10 cellular contexts compared by ENCODE assay signal in the genomic region with DNA sequence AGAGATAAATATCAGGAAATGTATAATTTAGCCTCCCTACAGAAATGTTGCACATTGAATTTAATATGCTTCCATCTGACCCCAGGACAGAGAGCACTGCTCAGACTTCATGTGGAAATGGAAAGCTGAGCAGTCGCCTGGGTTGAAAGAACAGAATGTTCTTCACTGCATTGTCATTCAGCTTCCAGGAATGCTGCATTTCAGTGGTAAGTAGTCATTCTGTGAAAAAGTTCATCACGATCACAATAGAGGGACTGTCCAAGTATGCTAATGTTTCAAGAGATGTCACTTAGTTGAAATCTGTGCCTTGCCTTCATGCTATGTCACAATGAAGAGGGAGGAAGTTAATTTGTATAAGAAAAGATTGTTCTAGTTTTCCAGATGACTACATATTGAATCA.
DNase-seq lines count a peak whose midpoint lies in the region; ATAC-seq and TF ChIP-seq lines count a peak whose summit lies in the region.
"Had no signal": no experiment of that assay in that cellular context is flagged by ENCODE, and none has a peak within 500 bp of the region (broad histone marks: within the 10 kb centered on the region; RNA-seq: fewer than 3 reads in every experiment).

No MANE protein-coding gene starts in this region.

- DNase-seq in cerebellar cortex (ENCODE audit: low spot score) (peak; percentile 22), omental fat pad (ENCODE audit: low spot score) (no peak), HuH-7.5 (ENCODE audit: low spot score) (no peak), NCI-H2227 (lab: John Stamatoyannopoulos, UW; ENCODE audit: unreplicated experiment) (no peak), NCI-H345 (lab: John Stamatoyannopoulos, UW) (no peak)
- DNase-seq: central memory CD4-positive, alpha-beta T cell had no signal

- no peak for TF ChIP-seq CTCF in omental fat pad (IDR thresholded peaks at IDR 0.05)

- ATAC-seq in GM18868 (IDR thresholded peaks at IDR 0.05; ENCODE audit: unreplicated experiment) (peak; percentile 71), HG03045 (IDR thresholded peaks at IDR 0.05; ENCODE audit: unreplicated experiment) (peak; percentile 63), omental fat pad (ENCODE audit: low FRiP score) (peak; percentile 44), HG03135 (IDR thresholded peaks at IDR 0.05; ENCODE audit: unreplicated experiment) (no peak)
- ATAC-seq: Right ventricle myocardium inferior had no signal
